Comparison of ENCODE assay signal across 3 cellular contexts in the genomic region with DNA sequence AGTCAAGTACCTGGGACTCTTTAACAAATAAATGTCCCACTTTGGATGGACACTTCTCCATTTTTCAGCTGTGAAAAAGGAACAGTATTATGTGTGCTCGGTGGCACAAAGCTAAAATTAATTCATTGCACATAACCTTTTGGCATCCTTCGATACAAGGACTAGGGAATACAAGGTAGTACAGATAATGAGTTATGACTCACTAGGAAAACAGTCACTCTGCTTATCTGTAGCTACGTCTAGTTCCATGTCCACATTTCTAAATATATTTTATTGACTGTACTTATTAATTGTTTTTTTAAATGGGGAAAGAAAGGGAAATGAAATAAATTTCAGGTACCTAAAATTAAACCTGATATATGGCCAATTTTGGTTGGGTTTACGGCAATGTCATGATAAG.
TF ChIP-seq lines count a peak whose summit lies in the region.

No MANE protein-coding gene starts in this region.

TF ChIP-seq in HEK293, 187 proteins besides CTCF, POLR2A, EP300 and RAD21 (continues in another document):
- TF ChIP-seq ZSCAN30 (tag by site-specific recombination; IDR thresholded peaks at IDR 0.05) (no peak), ZNF223 (tag by site-specific recombination; IDR thresholded peaks at IDR 0.05) (peak; percentile 53; the same call in 1 of the 2 replicates), ZNF366 (tag by site-specific recombination; conservative IDR thresholded peaks at IDR 0.05) (peak; percentile 36; the same call in 1 of the 2 replicates), ZNF629 (tag by site-specific recombination; IDR thresholded peaks at IDR 0.05) (no peak), ZBTB20 (tag by site-specific recombination; IDR thresholded peaks at IDR 0.05) (no peak)
- TF ChIP-seq, protein P1, sequence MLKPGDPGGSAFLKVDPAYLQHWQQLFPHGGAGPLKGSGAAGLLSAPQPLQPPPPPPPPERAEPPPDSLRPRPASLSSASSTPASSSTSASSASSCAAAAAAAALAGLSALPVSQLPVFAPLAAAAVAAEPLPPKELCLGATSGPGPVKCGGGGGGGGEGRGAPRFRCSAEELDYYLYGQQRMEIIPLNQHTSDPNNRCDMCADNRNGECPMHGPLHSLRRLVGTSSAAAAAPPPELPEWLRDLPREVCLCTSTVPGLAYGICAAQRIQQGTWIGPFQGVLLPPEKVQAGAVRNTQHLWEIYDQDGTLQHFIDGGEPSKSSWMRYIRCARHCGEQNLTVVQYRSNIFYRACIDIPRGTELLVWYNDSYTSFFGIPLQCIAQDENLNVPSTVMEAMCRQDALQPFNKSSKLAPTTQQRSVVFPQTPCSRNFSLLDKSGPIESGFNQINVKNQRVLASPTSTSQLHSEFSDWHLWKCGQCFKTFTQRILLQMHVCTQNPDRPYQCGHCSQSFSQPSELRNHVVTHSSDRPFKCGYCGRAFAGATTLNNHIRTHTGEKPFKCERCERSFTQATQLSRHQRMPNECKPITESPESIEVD (tag by site-specific recombination; IDR thresholded peaks at IDR 0.05) = peak; percentile 31; the same call in 1 of the 2 replicates
- TF ChIP-seq, protein P2, sequence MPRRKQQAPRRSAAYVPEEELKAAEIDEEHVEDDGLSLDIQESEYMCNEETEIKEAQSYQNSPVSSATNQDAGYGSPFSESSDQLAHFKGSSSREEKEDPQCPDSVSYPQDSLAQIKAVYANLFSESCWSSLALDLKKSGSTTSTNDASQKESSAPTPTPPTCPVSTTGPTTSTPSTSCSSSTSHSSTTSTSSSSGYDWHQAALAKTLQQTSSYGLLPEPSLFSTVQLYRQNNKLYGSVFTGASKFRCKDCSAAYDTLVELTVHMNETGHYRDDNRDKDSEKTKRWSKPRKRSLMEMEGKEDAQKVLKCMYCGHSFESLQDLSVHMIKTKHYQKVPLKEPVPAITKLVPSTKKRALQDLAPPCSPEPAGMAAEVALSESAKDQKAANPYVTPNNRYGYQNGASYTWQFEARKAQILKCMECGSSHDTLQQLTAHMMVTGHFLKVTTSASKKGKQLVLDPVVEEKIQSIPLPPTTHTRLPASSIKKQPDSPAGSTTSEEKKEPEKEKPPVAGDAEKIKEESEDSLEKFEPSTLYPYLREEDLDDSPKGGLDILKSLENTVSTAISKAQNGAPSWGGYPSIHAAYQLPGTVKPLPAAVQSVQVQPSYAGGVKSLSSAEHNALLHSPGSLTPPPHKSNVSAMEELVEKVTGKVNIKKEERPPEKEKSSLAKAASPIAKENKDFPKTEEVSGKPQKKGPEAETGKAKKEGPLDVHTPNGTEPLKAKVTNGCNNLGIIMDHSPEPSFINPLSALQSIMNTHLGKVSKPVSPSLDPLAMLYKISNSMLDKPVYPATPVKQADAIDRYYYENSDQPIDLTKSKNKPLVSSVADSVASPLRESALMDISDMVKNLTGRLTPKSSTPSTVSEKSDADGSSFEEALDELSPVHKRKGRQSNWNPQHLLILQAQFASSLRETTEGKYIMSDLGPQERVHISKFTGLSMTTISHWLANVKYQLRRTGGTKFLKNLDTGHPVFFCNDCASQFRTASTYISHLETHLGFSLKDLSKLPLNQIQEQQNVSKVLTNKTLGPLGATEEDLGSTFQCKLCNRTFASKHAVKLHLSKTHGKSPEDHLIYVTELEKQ (tag by site-specific recombination; IDR thresholded peaks at IDR 0.05; ENCODE audit: borderline replicate concordance) = 0 out of 2 replicates have a peak, but pooled peaks have one; percentile 9
- TF ChIP-seq, protein P3, sequence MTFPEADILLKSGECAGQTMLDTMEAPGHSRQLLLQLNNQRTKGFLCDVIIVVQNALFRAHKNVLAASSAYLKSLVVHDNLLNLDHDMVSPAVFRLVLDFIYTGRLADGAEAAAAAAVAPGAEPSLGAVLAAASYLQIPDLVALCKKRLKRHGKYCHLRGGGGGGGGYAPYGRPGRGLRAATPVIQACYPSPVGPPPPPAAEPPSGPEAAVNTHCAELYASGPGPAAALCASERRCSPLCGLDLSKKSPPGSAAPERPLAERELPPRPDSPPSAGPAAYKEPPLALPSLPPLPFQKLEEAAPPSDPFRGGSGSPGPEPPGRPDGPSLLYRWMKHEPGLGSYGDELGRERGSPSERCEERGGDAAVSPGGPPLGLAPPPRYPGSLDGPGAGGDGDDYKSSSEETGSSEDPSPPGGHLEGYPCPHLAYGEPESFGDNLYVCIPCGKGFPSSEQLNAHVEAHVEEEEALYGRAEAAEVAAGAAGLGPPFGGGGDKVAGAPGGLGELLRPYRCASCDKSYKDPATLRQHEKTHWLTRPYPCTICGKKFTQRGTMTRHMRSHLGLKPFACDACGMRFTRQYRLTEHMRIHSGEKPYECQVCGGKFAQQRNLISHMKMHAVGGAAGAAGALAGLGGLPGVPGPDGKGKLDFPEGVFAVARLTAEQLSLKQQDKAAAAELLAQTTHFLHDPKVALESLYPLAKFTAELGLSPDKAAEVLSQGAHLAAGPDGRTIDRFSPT (tag by site-specific recombination; IDR thresholded peaks at IDR 0.05) = 0 out of 2 replicates have a peak, but pooled peaks have one; percentile 47

TF ChIP-seq in SK-N-SH, 30 proteins besides CTCF, POLR2A, EP300 and RAD21:
- TF ChIP-seq RFX5 (IDR thresholded peaks at IDR 0.05; ENCODE audit: low read length) (no peak), JUND (IDR thresholded peaks at IDR 0.05) (peak; percentile 8; the same call in 1 of the 2 replicates)

TF ChIP-seq in HepG2, 621 proteins besides CTCF, POLR2A, EP300 and RAD21:
- TF ChIP-seq BHLHE40 (IDR thresholded peaks at IDR 0.05; ENCODE audit: low read length) = no peak
- TF ChIP-seq, protein P4, sequence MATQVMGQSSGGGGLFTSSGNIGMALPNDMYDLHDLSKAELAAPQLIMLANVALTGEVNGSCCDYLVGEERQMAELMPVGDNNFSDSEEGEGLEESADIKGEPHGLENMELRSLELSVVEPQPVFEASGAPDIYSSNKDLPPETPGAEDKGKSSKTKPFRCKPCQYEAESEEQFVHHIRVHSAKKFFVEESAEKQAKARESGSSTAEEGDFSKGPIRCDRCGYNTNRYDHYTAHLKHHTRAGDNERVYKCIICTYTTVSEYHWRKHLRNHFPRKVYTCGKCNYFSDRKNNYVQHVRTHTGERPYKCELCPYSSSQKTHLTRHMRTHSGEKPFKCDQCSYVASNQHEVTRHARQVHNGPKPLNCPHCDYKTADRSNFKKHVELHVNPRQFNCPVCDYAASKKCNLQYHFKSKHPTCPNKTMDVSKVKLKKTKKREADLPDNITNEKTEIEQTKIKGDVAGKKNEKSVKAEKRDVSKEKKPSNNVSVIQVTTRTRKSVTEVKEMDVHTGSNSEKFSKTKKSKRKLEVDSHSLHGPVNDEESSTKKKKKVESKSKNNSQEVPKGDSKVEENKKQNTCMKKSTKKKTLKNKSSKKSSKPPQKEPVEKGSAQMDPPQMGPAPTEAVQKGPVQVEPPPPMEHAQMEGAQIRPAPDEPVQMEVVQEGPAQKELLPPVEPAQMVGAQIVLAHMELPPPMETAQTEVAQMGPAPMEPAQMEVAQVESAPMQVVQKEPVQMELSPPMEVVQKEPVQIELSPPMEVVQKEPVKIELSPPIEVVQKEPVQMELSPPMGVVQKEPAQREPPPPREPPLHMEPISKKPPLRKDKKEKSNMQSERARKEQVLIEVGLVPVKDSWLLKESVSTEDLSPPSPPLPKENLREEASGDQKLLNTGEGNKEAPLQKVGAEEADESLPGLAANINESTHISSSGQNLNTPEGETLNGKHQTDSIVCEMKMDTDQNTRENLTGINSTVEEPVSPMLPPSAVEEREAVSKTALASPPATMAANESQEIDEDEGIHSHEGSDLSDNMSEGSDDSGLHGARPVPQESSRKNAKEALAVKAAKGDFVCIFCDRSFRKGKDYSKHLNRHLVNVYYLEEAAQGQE (IDR thresholded peaks at IDR 0.05; ENCODE audit: borderline replicate concordance in 1 of 2, low read depth in 1 of 2, low read length in 2 of 2) = no peak
- TF ChIP-seq, protein P5, sequence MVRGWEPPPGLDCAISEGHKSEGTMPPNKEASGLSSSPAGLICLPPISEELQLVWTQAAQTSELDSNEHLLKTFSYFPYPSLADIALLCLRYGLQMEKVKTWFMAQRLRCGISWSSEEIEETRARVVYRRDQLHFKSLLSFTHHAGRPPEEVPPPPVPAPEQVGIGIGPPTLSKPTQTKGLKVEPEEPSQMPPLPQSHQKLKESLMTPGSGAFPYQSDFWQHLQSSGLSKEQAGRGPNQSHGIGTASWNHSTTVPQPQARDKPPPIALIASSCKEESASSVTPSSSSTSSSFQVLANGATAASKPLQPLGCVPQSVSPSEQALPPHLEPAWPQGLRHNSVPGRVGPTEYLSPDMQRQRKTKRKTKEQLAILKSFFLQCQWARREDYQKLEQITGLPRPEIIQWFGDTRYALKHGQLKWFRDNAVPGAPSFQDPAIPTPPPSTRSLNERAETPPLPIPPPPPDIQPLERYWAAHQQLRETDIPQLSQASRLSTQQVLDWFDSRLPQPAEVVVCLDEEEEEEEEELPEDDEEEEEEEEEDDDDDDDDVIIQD (CRISPR knock-in tag; IDR thresholded peaks at IDR 0.05; ENCODE audit: low read depth) = no peak
- no peak for TF ChIP-seq ZNF253 (CRISPR knock-in tag; IDR thresholded peaks at IDR 0.05; ENCODE audit: borderline replicate concordance)
- no peak for TF ChIP-seq MED8 (CRISPR knock-in tag; IDR thresholded peaks at IDR 0.05; ENCODE audit: insufficient replicate concordance)
- no peak for TF ChIP-seq FOXA3 (CRISPR knock-in tag; IDR thresholded peaks at IDR 0.05)
- TF ChIP-seq ZNF484 (CRISPR knock-in tag; IDR thresholded peaks at IDR 0.05; ENCODE audit: borderline replicate concordance, low read depth) = no peak
- no peak for TF ChIP-seq CHCHD3 (CRISPR knock-in tag; IDR thresholded peaks at IDR 0.05)
- TF ChIP-seq SP4 (CRISPR knock-in tag; IDR thresholded peaks at IDR 0.05) = no peak
- TF ChIP-seq, protein P6, sequence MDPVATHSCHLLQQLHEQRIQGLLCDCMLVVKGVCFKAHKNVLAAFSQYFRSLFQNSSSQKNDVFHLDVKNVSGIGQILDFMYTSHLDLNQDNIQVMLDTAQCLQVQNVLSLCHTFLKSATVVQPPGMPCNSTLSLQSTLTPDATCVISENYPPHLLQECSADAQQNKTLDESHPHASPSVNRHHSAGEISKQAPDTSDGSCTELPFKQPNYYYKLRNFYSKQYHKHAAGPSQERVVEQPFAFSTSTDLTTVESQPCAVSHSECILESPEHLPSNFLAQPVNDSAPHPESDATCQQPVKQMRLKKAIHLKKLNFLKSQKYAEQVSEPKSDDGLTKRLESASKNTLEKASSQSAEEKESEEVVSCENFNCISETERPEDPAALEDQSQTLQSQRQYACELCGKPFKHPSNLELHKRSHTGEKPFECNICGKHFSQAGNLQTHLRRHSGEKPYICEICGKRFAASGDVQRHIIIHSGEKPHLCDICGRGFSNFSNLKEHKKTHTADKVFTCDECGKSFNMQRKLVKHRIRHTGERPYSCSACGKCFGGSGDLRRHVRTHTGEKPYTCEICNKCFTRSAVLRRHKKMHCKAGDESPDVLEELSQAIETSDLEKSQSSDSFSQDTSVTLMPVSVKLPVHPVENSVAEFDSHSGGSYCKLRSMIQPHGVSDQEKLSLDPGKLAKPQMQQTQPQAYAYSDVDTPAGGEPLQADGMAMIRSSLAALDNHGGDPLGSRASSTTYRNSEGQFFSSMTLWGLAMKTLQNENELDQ (CRISPR knock-in tag; IDR thresholded peaks at IDR 0.05; ENCODE audit: borderline replicate concordance) = no peak
- TF ChIP-seq ZNF235 (CRISPR knock-in tag; IDR thresholded peaks at IDR 0.05; ENCODE audit: borderline replicate concordance) = no peak
